ENCODE assay signal across 1 cellular context in genomic region chr19:7900401-7900870, GRCh38.
TF ChIP-seq lines count a peak whose summit lies in the region.

No MANE protein-coding gene starts in this region.

TF ChIP-seq in HepG2, 621 proteins besides CTCF, POLR2A, EP300 and RAD21:
- TF ChIP-seq AGO2 (optimal IDR thresholded peaks at IDR 0.05; ENCODE audit: low read depth, low read length) (peak; percentile 7), ZNF576 (CRISPR knock-in tag; IDR thresholded peaks at IDR 0.05) (no peak)
